ENCODE assay signal across 8 cellular contexts in the genomic region with DNA sequence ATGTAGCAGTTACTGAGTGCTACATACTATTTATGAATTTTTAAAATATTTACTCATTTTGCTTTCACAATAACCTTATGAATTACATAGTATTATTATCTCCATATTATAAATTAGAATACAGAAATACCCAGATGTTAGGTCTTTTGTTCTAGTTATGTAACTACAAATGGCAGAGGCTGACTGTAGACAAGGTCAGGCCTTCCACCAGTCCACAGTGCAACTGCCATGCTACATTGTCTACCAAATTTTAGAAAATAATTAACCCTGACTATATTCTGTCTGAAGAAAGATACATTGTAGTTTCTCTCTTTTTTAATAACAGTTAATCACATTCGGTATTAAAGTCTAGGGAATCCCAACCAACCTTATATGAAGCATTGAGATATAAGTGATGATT.
"Had no signal": no experiment of that assay in that cellular context is flagged by ENCODE, and none has a peak within 500 bp of the region (broad histone marks: within the 10 kb centered on the region; RNA-seq: fewer than 3 reads in every experiment).

No MANE protein-coding gene starts in this region.

- FAIRE-seq: G401.6, GM12878, GM12891, GM12892, GM18507, GM19239 had no signal

- DNase-seq: GDM1, GF-D8 had no signal

- ATAC-seq: GM12878 had no signal

- H3K4me3 ChIP-seq: GM12878 had no signal
